Comparison of ENCODE assay signal across 1 cellular context in genomic region chr5:36240779-36241635, GRCh38.
TF ChIP-seq lines count a peak whose summit lies in the region.

No MANE protein-coding gene starts in this region.

TF ChIP-seq in HCT116, 20 proteins besides CTCF, POLR2A, EP300 and RAD21 (continued from another document):
- no peak for TF ChIP-seq REST (IDR thresholded peaks at IDR 0.05; ENCODE audit: low read depth)
- TF ChIP-seq ELF1 (IDR thresholded peaks at IDR 0.05; ENCODE audit: borderline replicate concordance, low read depth) = no peak
- TF ChIP-seq SRF (IDR thresholded peaks at IDR 0.05; ENCODE audit: low read depth) = no peak
TF ChIP-seq in HCT116: peak in this region for 0.
